ENCODE assay signal across 1 cellular context in genomic region chr5:59767753-59768159, GRCh38.
TF ChIP-seq lines count a peak whose summit lies in the region.

No MANE protein-coding gene starts in this region.

TF ChIP-seq in IMR-90, 13 proteins besides CTCF, POLR2A, EP300 and RAD21 (continued from another document):
- no peak for TF ChIP-seq NFE2L2 (IDR thresholded peaks at IDR 0.05; ENCODE audit: low read depth, low read length)
- TF ChIP-seq RCOR1 (IDR thresholded peaks at IDR 0.05; ENCODE audit: insufficient replicate concordance, low read length): no peak
- TF ChIP-seq MAFK (IDR thresholded peaks at IDR 0.05; ENCODE audit: low read depth, low read length): no peak
- no peak for TF ChIP-seq MAZ (IDR thresholded peaks at IDR 0.05; ENCODE audit: borderline replicate concordance, low read depth, low read length)
- TF ChIP-seq SMC3 (IDR thresholded peaks at IDR 0.05; ENCODE audit: low read depth, low read length): no peak
- TF ChIP-seq MXI1 (IDR thresholded peaks at IDR 0.05; ENCODE audit: borderline replicate concordance, low read depth, low read length): no peak
- TF ChIP-seq BHLHE40 (IDR thresholded peaks at IDR 0.05; ENCODE audit: low read depth, low read length): no peak
- TF ChIP-seq, protein P1, sequence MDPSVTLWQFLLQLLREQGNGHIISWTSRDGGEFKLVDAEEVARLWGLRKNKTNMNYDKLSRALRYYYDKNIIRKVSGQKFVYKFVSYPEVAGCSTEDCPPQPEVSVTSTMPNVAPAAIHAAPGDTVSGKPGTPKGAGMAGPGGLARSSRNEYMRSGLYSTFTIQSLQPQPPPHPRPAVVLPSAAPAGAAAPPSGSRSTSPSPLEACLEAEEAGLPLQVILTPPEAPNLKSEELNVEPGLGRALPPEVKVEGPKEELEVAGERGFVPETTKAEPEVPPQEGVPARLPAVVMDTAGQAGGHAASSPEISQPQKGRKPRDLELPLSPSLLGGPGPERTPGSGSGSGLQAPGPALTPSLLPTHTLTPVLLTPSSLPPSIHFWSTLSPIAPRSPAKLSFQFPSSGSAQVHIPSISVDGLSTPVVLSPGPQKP (IDR thresholded peaks at IDR 0.05; ENCODE audit: borderline replicate concordance, low read depth, low read length): no peak
- no peak for TF ChIP-seq RFX5 (IDR thresholded peaks at IDR 0.05; ENCODE audit: low read depth, low read length)
- no peak for TF ChIP-seq CEBPB (IDR thresholded peaks at IDR 0.05; ENCODE audit: low read depth, low read length)
- TF ChIP-seq FOS (IDR thresholded peaks at IDR 0.05; ENCODE audit: low read depth, low read length): no peak
